Comparison of ENCODE assay signal across 1 cellular context in the genomic region with DNA sequence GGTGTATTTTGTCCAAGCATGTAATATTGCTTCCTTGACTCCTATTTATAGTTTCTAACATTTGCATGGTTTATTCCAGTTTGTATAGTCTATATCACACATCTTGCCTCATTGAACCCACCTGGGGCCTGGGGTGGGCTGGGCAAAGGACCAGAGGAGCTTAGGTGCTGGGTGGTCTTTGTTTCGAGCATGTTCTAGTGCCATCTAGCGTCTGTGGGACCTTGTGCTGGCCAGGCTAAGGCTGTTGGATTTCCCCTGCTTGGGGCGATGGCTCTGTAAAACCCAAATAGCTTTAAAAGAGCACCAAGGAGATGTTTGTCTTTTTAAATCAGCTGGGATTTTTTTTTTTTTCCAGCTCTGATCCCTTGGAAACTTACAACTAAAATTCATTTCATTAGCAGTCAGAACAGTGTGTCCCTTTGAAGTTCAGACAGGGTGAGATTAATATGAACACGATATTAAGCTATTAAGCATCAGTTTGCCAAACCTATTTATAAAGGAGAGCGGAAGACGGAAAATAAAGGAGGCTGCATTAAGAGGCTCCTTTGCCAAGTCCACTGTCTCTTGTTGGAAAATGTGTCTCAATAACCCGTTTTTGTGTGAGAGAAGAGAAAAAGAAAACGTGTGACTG.
TF ChIP-seq lines count a peak whose summit lies in the region.

No MANE protein-coding gene starts in this region.

TF ChIP-seq in H1, 55 proteins besides CTCF, POLR2A, EP300 and RAD21:
- no peak for TF ChIP-seq HDAC6 (IDR thresholded peaks at IDR 0.05; ENCODE audit: low read depth, low read length)
- TF ChIP-seq, protein P1, sequence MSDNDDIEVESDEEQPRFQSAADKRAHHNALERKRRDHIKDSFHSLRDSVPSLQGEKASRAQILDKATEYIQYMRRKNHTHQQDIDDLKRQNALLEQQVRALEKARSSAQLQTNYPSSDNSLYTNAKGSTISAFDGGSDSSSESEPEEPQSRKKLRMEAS (IDR thresholded peaks at IDR 0.05): peak; percentile 34; the same call in 1 of the 2 replicates
